Comparison of ENCODE assay signal across 22 cellular contexts in the genomic region with DNA sequence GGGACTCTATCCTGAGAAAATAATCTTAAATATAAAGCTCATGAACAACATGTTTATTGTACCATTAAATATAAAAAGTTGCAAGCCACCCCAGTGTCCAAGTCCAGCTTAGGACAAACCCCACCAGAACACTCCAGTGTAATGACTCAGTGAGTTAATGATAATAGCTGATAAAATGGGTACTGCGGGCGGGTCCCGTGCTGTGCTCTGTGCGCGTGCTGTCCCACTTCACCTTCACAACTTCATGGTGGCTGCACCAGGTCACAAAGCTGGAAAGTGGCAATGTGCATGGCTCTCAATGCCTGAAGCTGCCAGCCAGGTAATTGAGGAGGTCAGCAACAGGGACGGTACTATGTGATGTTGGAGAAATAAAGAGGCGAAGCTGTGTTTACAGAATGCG.
"Had no signal": no experiment of that assay in that cellular context is flagged by ENCODE, and none has a peak within 500 bp of the region (broad histone marks: within the 10 kb centered on the region; RNA-seq: fewer than 3 reads in every experiment).

No MANE protein-coding gene starts in this region.

- ATAC-seq: activated CD4-positive, alpha-beta T cell treated with anti-CD3 and anti-CD28 coated beads for 36 hours; activated T-cell treated with anti-CD3 and anti-CD28 coated beads, Interleukin-2, amount 50 U/mL, for 4 hours; effector memory CD8-positive, alpha-beta T cell; gastrocnemius medialis; naive thymus-derived CD4-positive, alpha-beta T cell; psoas muscle; SK-N-SH treated with all-trans-retinoic acid at 6 μM for 48 hours; stimulated activated naive B cell treated with anti-CD40 and anti-IgM and Interleukin-4, amounts not matched to agents 10 μg/mL and 1 μg/mL and 100 μg/mL, for 72 hours; WTC11 had no signal

- H3K9me3 ChIP-seq: colonic mucosa, esophagus muscularis mucosa, gastrocnemius medialis, ovary, psoas muscle, right atrium auricular region had no signal

- H3K36me3 ChIP-seq: colonic mucosa, gastrocnemius medialis, ovary, right atrium auricular region had no signal

- H3K27ac ChIP-seq: colonic mucosa, dorsolateral prefrontal cortex, esophagus muscularis mucosa, gastrocnemius medialis, ovary, psoas muscle, right atrium auricular region had no signal

- H3K27me3 ChIP-seq: colonic mucosa, dorsolateral prefrontal cortex, esophagus muscularis mucosa, gastrocnemius medialis, ovary, right atrium auricular region had no signal

- H3K4me1 ChIP-seq: right atrium auricular region had no signal

- H3K4me3 ChIP-seq: colonic mucosa, dorsolateral prefrontal cortex, esophagus muscularis mucosa, gastrocnemius medialis, ovary, psoas muscle, right atrium auricular region had no signal

- DNase-seq: activated CD4-positive, alpha-beta T cell treated with anti-CD3 and anti-CD28 coated beads for 36 hours; activated CD4-positive, alpha-beta T cell treated with anti-CD3 and anti-CD28 coated beads, Interleukin-2, amount 50 U/mL, for 4 hours; activated CD8-positive, alpha-beta memory T cell treated with anti-CD3 and anti-CD28 coated beads for 24 hours; activated CD8-positive, alpha-beta memory T cell treated with anti-CD3 and anti-CD28 coated beads, Interleukin-2, amount 50 U/mL, for 4 hours; activated naive CD4-positive, alpha-beta T cell treated with Interleukin-2 at 50 U/mL for 16 hours; activated T-cell treated with anti-CD3 and anti-CD28 coated beads, Interleukin-2, amount 50 U/mL, for 4 hours; amygdala; colonic mucosa; dorsolateral prefrontal cortex; effector memory CD8-positive, alpha-beta T cell; gastrocnemius medialis; hypothalamus; naive thymus-derived CD4-positive, alpha-beta T cell; ovary; psoas muscle; stimulated activated CD4-positive, alpha-beta T cell treated with anti-CD3 and anti-CD28 coated beads, Interleukin-1b, Interleukin-23, amount 100 ng/mL, for 48 hours; stimulated activated naive B cell treated with anti-CD40 and anti-IgM and Interleukin-4, amounts not matched to agents 10 μg/mL and 1 μg/mL and 100 μg/mL, for 72 hours; T-helper 9 cell had no signal
